In the genomic region with DNA sequence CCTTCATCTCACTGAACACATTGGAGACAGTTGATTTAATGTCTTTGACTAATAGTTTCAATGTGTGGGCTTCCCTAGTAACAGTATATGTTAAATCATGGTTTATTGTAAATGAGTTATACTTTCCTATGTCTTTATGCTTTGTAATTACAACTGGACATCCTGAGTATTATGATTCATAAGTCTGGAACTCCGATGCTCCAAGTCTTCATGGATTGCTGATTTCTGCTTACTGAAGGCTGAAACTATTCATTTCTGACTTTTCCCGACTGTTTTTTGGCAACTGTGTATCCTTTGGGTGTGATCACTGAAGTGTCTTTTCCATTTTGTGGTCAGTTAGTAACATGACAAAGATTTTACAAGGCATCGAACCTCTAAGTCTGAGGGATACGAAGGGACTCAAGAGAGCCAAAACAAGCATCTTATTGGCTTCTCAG, we compare ENCODE assay signal across 1 cellular context.
TF ChIP-seq lines count a peak whose summit lies in the region.

No MANE protein-coding gene starts in this region.

TF ChIP-seq in HCT116, 20 proteins besides CTCF, POLR2A, EP300 and RAD21 (continued from another document):
- no peak for TF ChIP-seq REST (IDR thresholded peaks at IDR 0.05; ENCODE audit: low read depth)
- TF ChIP-seq, protein P1, sequence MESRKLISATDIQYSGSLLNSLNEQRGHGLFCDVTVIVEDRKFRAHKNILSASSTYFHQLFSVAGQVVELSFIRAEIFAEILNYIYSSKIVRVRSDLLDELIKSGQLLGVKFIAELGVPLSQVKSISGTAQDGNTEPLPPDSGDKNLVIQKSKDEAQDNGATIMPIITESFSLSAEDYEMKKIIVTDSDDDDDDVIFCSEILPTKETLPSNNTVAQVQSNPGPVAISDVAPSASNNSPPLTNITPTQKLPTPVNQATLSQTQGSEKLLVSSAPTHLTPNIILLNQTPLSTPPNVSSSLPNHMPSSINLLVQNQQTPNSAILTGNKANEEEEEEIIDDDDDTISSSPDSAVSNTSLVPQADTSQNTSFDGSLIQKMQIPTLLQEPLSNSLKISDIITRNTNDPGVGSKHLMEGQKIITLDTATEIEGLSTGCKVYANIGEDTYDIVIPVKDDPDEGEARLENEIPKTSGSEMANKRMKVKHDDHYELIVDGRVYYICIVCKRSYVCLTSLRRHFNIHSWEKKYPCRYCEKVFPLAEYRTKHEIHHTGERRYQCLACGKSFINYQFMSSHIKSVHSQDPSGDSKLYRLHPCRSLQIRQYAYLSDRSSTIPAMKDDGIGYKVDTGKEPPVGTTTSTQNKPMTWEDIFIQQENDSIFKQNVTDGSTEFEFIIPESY (IDR thresholded peaks at IDR 0.05; ENCODE audit: extremely low read depth, insufficient replicate concordance, low read length): no peak
TF ChIP-seq in HCT116: peak in this region for 5.
